2 cellular contexts compared by ENCODE assay signal in genomic region chr12:1662761-1663439, GRCh38.
TF ChIP-seq lines count a peak whose summit lies in the region.

No MANE protein-coding gene starts in this region.

TF ChIP-seq in SK-N-SH, 30 proteins besides CTCF, POLR2A, EP300 and RAD21 (continued from another document):
- TF ChIP-seq IRF3 (IDR thresholded peaks at IDR 0.05; ENCODE audit: low read depth, low read length) (no peak), SMC3 (IDR thresholded peaks at IDR 0.05; ENCODE audit: low read depth, low read length) (no peak), USF1 (IDR thresholded peaks at IDR 0.05; ENCODE audit: borderline replicate concordance, low read depth) (no peak), FOXJ3 (CRISPR knock-in tag; IDR thresholded peaks at IDR 0.05) (no peak), NRF1 (IDR thresholded peaks at IDR 0.05; ENCODE audit: low read depth, low read length) (no peak), SIN3A (IDR thresholded peaks at IDR 0.05; ENCODE audit: borderline replicate concordance, low read depth, low read length) (no peak), GABPA (IDR thresholded peaks at IDR 0.05; ENCODE audit: low read depth) (no peak), MXI1 (IDR thresholded peaks at IDR 0.05; ENCODE audit: low read depth, low read length) (no peak), MEF2A (IDR thresholded peaks at IDR 0.05; ENCODE audit: borderline replicate concordance, low read depth) (no peak), TAF1 (IDR thresholded peaks at IDR 0.05; ENCODE audit: borderline replicate concordance, low read depth, low read length) (no peak), RFX5 (IDR thresholded peaks at IDR 0.05; ENCODE audit: low read length) (no peak), GATA2 (CRISPR knock-in tag; IDR thresholded peaks at IDR 0.05) (no peak), POLR2AphosphoS5 (IDR thresholded peaks at IDR 0.05; ENCODE audit: low read depth, low read length) (no peak)
- TF ChIP-seq, protein P1, sequence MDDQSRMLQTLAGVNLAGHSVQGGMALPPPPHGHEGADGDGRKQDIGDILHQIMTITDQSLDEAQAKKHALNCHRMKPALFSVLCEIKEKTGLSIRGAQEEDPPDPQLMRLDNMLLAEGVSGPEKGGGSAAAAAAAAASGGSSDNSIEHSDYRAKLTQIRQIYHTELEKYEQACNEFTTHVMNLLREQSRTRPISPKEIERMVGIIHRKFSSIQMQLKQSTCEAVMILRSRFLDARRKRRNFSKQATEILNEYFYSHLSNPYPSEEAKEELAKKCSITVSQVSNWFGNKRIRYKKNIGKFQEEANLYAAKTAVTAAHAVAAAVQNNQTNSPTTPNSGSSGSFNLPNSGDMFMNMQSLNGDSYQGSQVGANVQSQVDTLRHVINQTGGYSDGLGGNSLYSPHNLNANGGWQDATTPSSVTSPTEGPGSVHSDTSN (IDR thresholded peaks at IDR 0.05) = no peak
TF ChIP-seq in SK-N-SH: peak in this region for 0.

TF ChIP-seq in SK-N-SH treated with all-trans-retinoic acid at 6 μM for 48 hours, 23 proteins besides CTCF, POLR2A, EP300 and RAD21 (continued from another document):
- TF ChIP-seq ESRRG (CRISPR knock-in tag; IDR thresholded peaks at IDR 0.05) = no peak
- TF ChIP-seq ZNF8 (CRISPR knock-in tag; IDR thresholded peaks at IDR 0.05) = no peak
- no peak for TF ChIP-seq CSDC2 (CRISPR knock-in tag; IDR thresholded peaks at IDR 0.05)
- TF ChIP-seq ARNTL (CRISPR knock-in tag; IDR thresholded peaks at IDR 0.05; ENCODE audit: borderline replicate concordance, low read depth) = no peak
- TF ChIP-seq ZC3H10 (CRISPR knock-in tag; IDR thresholded peaks at IDR 0.05) = no peak
- TF ChIP-seq GLIS3 (CRISPR knock-in tag; IDR thresholded peaks at IDR 0.05) = no peak
- TF ChIP-seq ISL1 (CRISPR knock-in tag; IDR thresholded peaks at IDR 0.05) = no peak
TF ChIP-seq in SK-N-SH treated with all-trans-retinoic acid at 6 μM for 48 hours: peak in this region for 0.
